1 cellular context compared by ENCODE assay signal in the genomic region with DNA sequence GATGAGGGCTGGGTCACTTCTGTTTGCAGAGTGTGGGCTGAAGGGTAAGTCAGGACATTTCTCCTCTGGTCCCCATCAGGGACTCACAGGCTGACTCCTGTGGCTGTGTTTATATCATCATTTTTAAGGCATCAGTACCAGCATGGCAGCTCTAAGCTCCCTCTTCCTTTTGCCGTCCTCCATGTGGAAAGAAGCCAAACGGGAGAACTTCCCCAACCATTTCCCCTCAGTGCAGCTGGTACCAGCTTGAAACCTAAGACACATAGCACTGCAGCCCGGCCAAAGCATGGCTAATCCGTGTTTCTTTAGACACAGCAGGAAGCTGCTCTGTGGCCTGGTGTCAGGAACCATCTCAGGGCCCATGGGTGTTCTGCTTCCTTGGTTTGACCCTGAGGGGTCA.
TF ChIP-seq lines count a peak whose summit lies in the region.

No MANE protein-coding gene starts in this region.

TF ChIP-seq in IMR-90, 13 proteins besides CTCF, POLR2A, EP300 and RAD21:
- no peak for TF ChIP-seq MXI1 (IDR thresholded peaks at IDR 0.05; ENCODE audit: borderline replicate concordance, low read depth, low read length)
- no peak for TF ChIP-seq BHLHE40 (IDR thresholded peaks at IDR 0.05; ENCODE audit: low read depth, low read length)
- no peak for TF ChIP-seq MAZ (IDR thresholded peaks at IDR 0.05; ENCODE audit: borderline replicate concordance, low read depth, low read length)
- TF ChIP-seq RFX5 (IDR thresholded peaks at IDR 0.05; ENCODE audit: low read depth, low read length), result no peak
- no peak for TF ChIP-seq ELK1 (IDR thresholded peaks at IDR 0.05; ENCODE audit: borderline replicate concordance, low read depth, low read length)
- TF ChIP-seq USF2 (IDR thresholded peaks at IDR 0.05; ENCODE audit: low read depth, low read length), result no peak
- TF ChIP-seq NFE2L2 (IDR thresholded peaks at IDR 0.05; ENCODE audit: low read depth, low read length), result no peak
- no peak for TF ChIP-seq SMC3 (IDR thresholded peaks at IDR 0.05; ENCODE audit: low read depth, low read length)
- TF ChIP-seq RCOR1 (IDR thresholded peaks at IDR 0.05; ENCODE audit: insufficient replicate concordance, low read length), result no peak
- no peak for TF ChIP-seq CEBPB (IDR thresholded peaks at IDR 0.05; ENCODE audit: low read depth, low read length)
- no peak for TF ChIP-seq CHD1 (IDR thresholded peaks at IDR 0.05; ENCODE audit: low read depth, low read length)
- no peak for TF ChIP-seq FOS (IDR thresholded peaks at IDR 0.05; ENCODE audit: low read depth, low read length)
